Comparison of ENCODE assay signal across 13 cellular contexts in the genomic region with DNA sequence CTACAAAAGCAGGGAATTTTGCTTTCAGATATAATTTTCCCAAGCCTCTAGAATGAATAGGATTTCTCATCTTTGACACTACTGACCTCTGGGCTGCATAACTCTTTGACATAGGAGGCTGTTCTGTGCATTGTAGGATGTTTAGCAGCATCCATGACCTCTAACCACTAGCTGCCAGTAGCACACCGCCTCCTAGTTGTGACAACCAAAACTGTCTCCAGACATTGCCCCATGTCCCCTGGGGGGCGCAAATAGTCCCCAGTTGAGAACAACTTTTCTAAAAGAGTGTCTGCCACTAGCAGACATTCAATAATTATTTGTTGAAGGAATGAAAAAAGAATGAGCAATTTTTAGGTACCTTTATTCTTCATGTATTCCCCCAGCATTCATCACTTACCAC. TPM values are rescaled to one million over a fixed set of nuclear protein-coding genes. Genes with fewer than 3 reads are reported as not detected.
DNase-seq lines count a peak whose midpoint lies in the region; ATAC-seq and TF ChIP-seq lines count a peak whose summit lies in the region.
"Had no signal": no experiment of that assay in that cellular context is flagged by ENCODE, and none has a peak within 500 bp of the region (broad histone marks: within the 10 kb centered on the region; RNA-seq: fewer than 3 reads in every experiment).

No MANE protein-coding gene starts in this region.

- no peaks in the 10 kb centered on the region for H3K9me3 ChIP-seq in endodermal cell (ENCODE audit: control insufficient read depth, low read length)
- no peaks in the 10 kb centered on the region for H3K9me3 ChIP-seq in effector memory CD4-positive, alpha-beta T cell (ENCODE audit: control insufficient read depth, low read length)
- H3K9me3 ChIP-seq: uterus had no signal

- WGBS in endodermal cell (ENCODE audit: insufficient coverage in 1 of 2, insufficient read length in 1 of 2), 2 experiments: 29% methylated on average over 2 of the region's 2 CpGs; no CpG with 5 or more reads in 1 of the 2 experiments

- no peaks in the 10 kb centered on the region for H3K36me3 Mint-ChIP-seq in endodermal cell (ENCODE audit: low read depth)
- H3K36me3 Mint-ChIP-seq: IgD-negative memory B cell had no signal

- H3K36me3 ChIP-seq in endodermal cell (ENCODE audit: control insufficient read depth, insufficient read depth, low read length): no peaks in the 10 kb centered on the region
- H3K36me3 ChIP-seq in effector memory CD4-positive, alpha-beta T cell (ENCODE audit: control insufficient read depth, insufficient read depth, low read length): no peaks in the 10 kb centered on the region
- H3K36me3 ChIP-seq: uterus had no signal

- no peaks in the 10 kb centered on the region for H3K4me1 ChIP-seq in endodermal cell (ENCODE audit: control insufficient read depth, insufficient read depth, low read length)
- H3K4me1 ChIP-seq in effector memory CD4-positive, alpha-beta T cell (ENCODE audit: control insufficient read depth, insufficient read depth, low read length, poor library complexity, severe bottlenecking): no peaks in the 10 kb centered on the region
- H3K4me1 ChIP-seq: uterus had no signal

- H3K4me3 Mint-ChIP-seq in endodermal cell: no peak overlapping the region
- H3K4me3 Mint-ChIP-seq: IgD-negative memory B cell had no signal

- DNase-seq in stimulated activated CD4-positive, alpha-beta T cell treated with anti-CD3 and anti-CD28 coated beads, Interleukin-15, amount 100 ng/mL, for 24 hours: peak; percentile 5
- no peak for DNase-seq in stimulated activated CD4-positive, alpha-beta T cell treated with anti-CD3 and anti-CD28 coated beads, Interleukin-4, amount 100 ng/mL, for 24 hours
- DNase-seq in NAMALWA (ENCODE audit: low spot score) (peak; percentile 29), endodermal cell (peak; percentile 78), NCI-H146 treated with DMSO at 0.1 percent for 48 hours (lab: John Stamatoyannopoulos, UW; ENCODE audit: unreplicated experiment) (no peak), A172 (ENCODE audit: low spot score) (no peak)
- DNase-seq in effector memory CD4-positive, alpha-beta T cell: no peak
- DNase-seq: dorsolateral prefrontal cortex, GDM1, GOT3, uterus had no signal

- no peak overlapping the region for H3K4me3 ChIP-seq in endodermal cell (ENCODE audit: low read length)
- H3K4me3 ChIP-seq in effector memory CD4-positive, alpha-beta T cell (ENCODE audit: insufficient read depth, low read depth, low read length, poor library complexity, severe bottlenecking): no peak overlapping the region
- H3K4me3 ChIP-seq: dorsolateral prefrontal cortex, uterus had no signal

- peak; percentile 93 for TF ChIP-seq CTCF in endodermal cell (conservative IDR thresholded peaks at IDR 0.05)

- ATAC-seq in GM19397 (IDR thresholded peaks at IDR 0.05; ENCODE audit: unreplicated experiment): no peak

- no peaks in the 10 kb centered on the region for H3K9me3 Mint-ChIP-seq in endodermal cell
- H3K9me3 Mint-ChIP-seq: IgD-negative memory B cell had no signal

- H3K9ac ChIP-seq in endodermal cell (ENCODE audit: extremely low read depth, low read length, poor library complexity, severe bottlenecking): no peak overlapping the region

- H3K27me3 ChIP-seq in endodermal cell (ENCODE audit: control insufficient read depth, insufficient read depth, low read length, poor library complexity, severe bottlenecking): peaks cover 5% of the 10 kb centered on the region
- no peaks in the 10 kb centered on the region for H3K27me3 ChIP-seq in effector memory CD4-positive, alpha-beta T cell (replicated peaks; ENCODE audit: control insufficient read depth, insufficient read depth, low read length, poor library complexity, severe bottlenecking)
- H3K27me3 ChIP-seq: uterus had no signal

- no peak overlapping the region for H3K27ac ChIP-seq in endodermal cell (ENCODE audit: low read depth, low read length)
- no peak overlapping the region for H3K27ac ChIP-seq in effector memory CD4-positive, alpha-beta T cell (ENCODE audit: insufficient read depth, low read length, poor library complexity, severe bottlenecking)
- H3K27ac ChIP-seq: dorsolateral prefrontal cortex, uterus had no signal

- H3K27me3 Mint-ChIP-seq in endodermal cell (ENCODE audit: insufficient read depth): no peaks in the 10 kb centered on the region

- H3K4me1 Mint-ChIP-seq in endodermal cell: no peaks in the 10 kb centered on the region
- H3K4me1 Mint-ChIP-seq: IgD-negative memory B cell had no signal

- no peak overlapping the region for H3K27ac Mint-ChIP-seq in endodermal cell
- H3K27ac Mint-ChIP-seq: IgD-negative memory B cell had no signal

RNA-seq across cellular contexts. Expression of a gene that starts 51.8 kb away (rescaled TPM):
- under 1 TPM; 0.27 to 0.46 TPM for total RNA-seq in endodermal cell
- polyA plus RNA-seq in endodermal cell (2013, experiment 1 of 2): 0.21 TPM
- 0.21 TPM for polyA plus RNA-seq in endodermal cell (2013, experiment 2 of 2)
- total RNA-seq in A172 (2014; rRNA removed; shearing (Covaris generic)): 0.29 TPM in 1 of 2 replicates, not detected in the other
- polyA plus RNA-seq: IgD-negative memory B cell had no signal

RNA-seq across cellular contexts. Expression of a gene that starts 56.7 kb away (rescaled TPM):
- total RNA-seq in endodermal cell: 100 to 1,000 TPM; 108 to 144 TPM
- 133 TPM for polyA plus RNA-seq in endodermal cell (2013, experiment 1 of 2)
- 117 TPM for polyA plus RNA-seq in endodermal cell (2013, experiment 2 of 2)
- 93.1 and 132 TPM in 2 replicates for total RNA-seq in A172 (2014; rRNA removed; shearing (Covaris generic))

Comparison
In these comparisons a context has a peak if more than half of its experiments do, and no peak if none do; other contexts are left out.
1. DNase-seq: peak in stimulated activated CD4-positive, alpha-beta T cell treated with anti-CD3 and anti-CD28 coated beads, Interleukin-15, amount 100 ng/mL, for 24 hours (single experiment), NAMALWA (single experiment) and endodermal cell (single experiment); none in stimulated activated CD4-positive, alpha-beta T cell treated with anti-CD3 and anti-CD28 coated beads, Interleukin-4, amount 100 ng/mL, for 24 hours (single experiment), effector memory CD4-positive, alpha-beta T cell (0 of 3), NCI-H146 treated with DMSO at 0.1 percent for 48 hours (single experiment) and A172 (single experiment).